Comparison of ENCODE assay signal across 25 cellular contexts in the genomic region with DNA sequence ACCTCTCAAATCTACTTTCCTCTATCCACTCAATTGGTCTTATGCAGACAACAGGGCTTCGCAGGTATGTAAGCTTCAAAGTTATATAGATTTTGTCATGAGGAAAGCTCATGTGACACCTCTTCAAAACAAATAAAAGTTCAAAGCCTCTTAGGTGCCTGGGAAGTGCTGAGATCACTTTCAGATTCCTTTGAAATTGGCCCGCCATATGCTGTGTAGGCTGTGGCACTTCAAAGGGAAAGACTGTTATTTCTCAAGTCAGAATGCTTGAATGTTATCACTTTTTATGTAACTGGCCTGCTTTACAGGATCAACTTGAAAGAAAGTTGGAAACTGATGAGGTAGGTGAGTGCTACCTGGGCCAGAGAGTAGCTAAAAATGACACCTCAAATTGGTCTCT.
"Had no signal": no experiment of that assay in that cellular context is flagged by ENCODE, and none has a peak within 500 bp of the region (broad histone marks: within the 10 kb centered on the region; RNA-seq: fewer than 3 reads in every experiment).

No MANE protein-coding gene starts in this region.

- H3K4me1 Mint-ChIP-seq: immature natural killer cell; memory B cell; naive B cell; neural crest cell; stimulated activated effector memory CD8-positive, alpha-beta T cell treated with anti-CD3 and anti-CD28 coated beads, Interleukin-12 subunit alpha, Interleukin-12 subunit beta, amount 100 ng/mL, for 72 hours had no signal

- H3K36me3 Mint-ChIP-seq: immature natural killer cell; memory B cell; mesothelial cell of epicardium; naive B cell; natural killer cell treated with Interleukin-12 subunit alpha and Interleukin-12 subunit beta and Interleukin-15 and Interleukin-18, amount 100 ng/mL, for 72 hours; stimulated activated effector memory CD8-positive, alpha-beta T cell treated with anti-CD3 and anti-CD28 coated beads, Interleukin-12 subunit alpha, Interleukin-12 subunit beta, amount 100 ng/mL, for 72 hours had no signal

- H3K36me3 ChIP-seq: neutrophil, right atrium auricular region, sigmoid colon, stomach, thyroid gland, vagina had no signal

- H3K4me3 ChIP-seq: lung, mucosa of descending colon, right atrium auricular region, sigmoid colon, stomach, thyroid gland, vagina had no signal

- H3K9me3 Mint-ChIP-seq: effector memory CD8-positive, alpha-beta T cell; naive B cell; natural killer cell treated with Interleukin-12 subunit alpha and Interleukin-12 subunit beta and Interleukin-15 and Interleukin-18, amount 100 ng/mL, for 72 hours had no signal

- ATAC-seq: effector memory CD8-positive, alpha-beta T cell; left lobe of liver; mucosa of descending colon; natural killer cell treated with Interleukin-12 subunit alpha and Interleukin-12 subunit beta and Interleukin-15 and Interleukin-18, amount 100 ng/mL, for 72 hours; stimulated activated effector memory CD8-positive, alpha-beta T cell treated with anti-CD3 and anti-CD28 coated beads, Interleukin-12 subunit alpha, Interleukin-12 subunit beta, amount 100 ng/mL, for 72 hours had no signal

- H3K9me3 ChIP-seq: mucosa of descending colon, neutrophil, right atrium auricular region, sigmoid colon, stomach, thyroid gland, vagina had no signal

- H3K4me1 ChIP-seq: parathyroid adenoma, right atrium auricular region, sigmoid colon, stomach, thyroid gland, vagina had no signal

- H3K9ac ChIP-seq: parathyroid adenoma had no signal

- DNase-seq: cortex of kidney; effector memory CD8-positive, alpha-beta T cell; hypothalamus; immature natural killer cell; mucosa of descending colon; naive B cell; sigmoid colon; stimulated activated CD4-positive, alpha-beta T cell treated with anti-CD3 and anti-CD28 coated beads, Interleukin-2, amount 100 ng/mL, for 24 hours; stimulated activated CD4-positive, alpha-beta T cell treated with anti-CD3 and anti-CD28 coated beads, Interleukin-4, amount 100 ng/mL, for 24 hours; stimulated activated naive CD4-positive, alpha-beta T cell treated with Interleukin-2 at 50 U/mL for 16 hours; stomach; thyroid gland; trophoblast cell had no signal

- H3K27ac Mint-ChIP-seq: effector memory CD8-positive, alpha-beta T cell; immature natural killer cell; memory B cell; mesothelial cell of epicardium; naive B cell; natural killer cell treated with Interleukin-12 subunit alpha and Interleukin-12 subunit beta and Interleukin-15 and Interleukin-18, amount 100 ng/mL, for 72 hours; progenitor cell of endocrine pancreas; stimulated activated effector memory CD8-positive, alpha-beta T cell treated with anti-CD3 and anti-CD28 coated beads, Interleukin-12 subunit alpha, Interleukin-12 subunit beta, amount 100 ng/mL, for 72 hours had no signal

- H3K27ac ChIP-seq: neutrophil, parathyroid adenoma, right atrium auricular region, sigmoid colon, stomach, thyroid gland, vagina had no signal

- H3K27me3 Mint-ChIP-seq: effector memory CD8-positive, alpha-beta T cell; memory B cell; naive B cell; natural killer cell treated with Interleukin-12 subunit alpha and Interleukin-12 subunit beta and Interleukin-15 and Interleukin-18, amount 100 ng/mL, for 72 hours; progenitor cell of endocrine pancreas had no signal

- H3K4me3 Mint-ChIP-seq: effector memory CD8-positive, alpha-beta T cell; immature natural killer cell; memory B cell; mesothelial cell of epicardium; naive B cell; natural killer cell treated with Interleukin-12 subunit alpha and Interleukin-12 subunit beta and Interleukin-15 and Interleukin-18, amount 100 ng/mL, for 72 hours; neural crest cell; stimulated activated effector memory CD8-positive, alpha-beta T cell treated with anti-CD3 and anti-CD28 coated beads, Interleukin-12 subunit alpha, Interleukin-12 subunit beta, amount 100 ng/mL, for 72 hours had no signal

- H3K27me3 ChIP-seq: neutrophil, right atrium auricular region, sigmoid colon, stomach, thyroid gland, vagina had no signal
